9 cellular contexts compared by ENCODE assay signal in genomic region chr3:114214542-114215341, GRCh38. TPM values are rescaled to one million over a fixed set of nuclear protein-coding genes. Genes with fewer than 3 reads are reported as not detected.
DNase-seq lines count a peak whose midpoint lies in the region; ATAC-seq and TF ChIP-seq lines count a peak whose summit lies in the region.
"Had no signal": no experiment of that assay in that cellular context is flagged by ENCODE, and none has a peak within 500 bp of the region (broad histone marks: within the 10 kb centered on the region; RNA-seq: fewer than 3 reads in every experiment).

No MANE protein-coding gene starts in this region.

- no peaks in the 10 kb centered on the region for H3K36me3 ChIP-seq in skeletal muscle tissue (ENCODE audit: control insufficient read depth in 3 of 3, insufficient read depth in 3 of 3, low read length in 3 of 3)

- H3K9ac ChIP-seq in skeletal muscle tissue (ENCODE audit: low read depth in 1 of 3, low read length in 3 of 3): no peak overlapping the region

- H3K27me3 ChIP-seq in skeletal muscle tissue (ENCODE audit: control insufficient read depth in 3 of 3, insufficient read depth in 3 of 3, low read length in 3 of 3): peaks cover 0 to 3% (median 0%) of the 10 kb centered on the region in 3 donors

- DNase-seq in coronary artery (ENCODE audit: low spot score) (no peak), NCI-H1048 (lab: John Stamatoyannopoulos, UW) (no peak), NCI-H128 (lab: John Stamatoyannopoulos, UW; ENCODE audit: unreplicated experiment) (no peak), SW480 (ENCODE audit: low spot score) (no peak)

- H3K27ac ChIP-seq in coronary artery (no peak overlapping the region), skeletal muscle tissue (ENCODE audit: low read depth, low read length) (peak overlapping the region; percentile 17)
- H3K27ac ChIP-seq: SK-N-MC had no signal

- H3K9me3 ChIP-seq in skeletal muscle tissue (ENCODE audit: control insufficient read depth in 3 of 3, low read length in 3 of 3): peaks cover 0 to 4% (median 0%) of the 10 kb centered on the region in 3 donors

- peaks cover 0 to 6% (median 0%) of the 10 kb centered on the region in 3 donors for H3K4me1 ChIP-seq in skeletal muscle tissue (ENCODE audit: control insufficient read depth in 3 of 3, insufficient read depth in 3 of 3, low read length in 3 of 3)

- ATAC-seq in GM19023 (IDR thresholded peaks at IDR 0.05; ENCODE audit: unreplicated experiment) (peak; percentile 29), HG03520 (IDR thresholded peaks at IDR 0.05; ENCODE audit: unreplicated experiment) (peak; percentile 23)

- TF ChIP-seq CTCF in coronary artery (IDR thresholded peaks at IDR 0.05): no peak

- H3K4me3 ChIP-seq in coronary artery (peak overlapping the region; percentile 46), skeletal muscle tissue (ENCODE audit: low read length in 3 of 3) (peak overlapping the region; percentile 4 to 46 (median 34))
- H3K4me3 ChIP-seq: SK-N-MC had no signal

RNA-seq across cellular contexts. Expression of gene ZNF80, which starts 22.6 kb away (rescaled TPM):
- total RNA-seq in skeletal muscle tissue: not detected
- total RNA-seq: pulmonary artery endothelial cell had no signal

RNA-seq across cellular contexts. Expression of gene DRD3, which starts 35.9 kb away (rescaled TPM):
- total RNA-seq in skeletal muscle tissue: not detected
- total RNA-seq: pulmonary artery endothelial cell had no signal
